In the genomic region with DNA sequence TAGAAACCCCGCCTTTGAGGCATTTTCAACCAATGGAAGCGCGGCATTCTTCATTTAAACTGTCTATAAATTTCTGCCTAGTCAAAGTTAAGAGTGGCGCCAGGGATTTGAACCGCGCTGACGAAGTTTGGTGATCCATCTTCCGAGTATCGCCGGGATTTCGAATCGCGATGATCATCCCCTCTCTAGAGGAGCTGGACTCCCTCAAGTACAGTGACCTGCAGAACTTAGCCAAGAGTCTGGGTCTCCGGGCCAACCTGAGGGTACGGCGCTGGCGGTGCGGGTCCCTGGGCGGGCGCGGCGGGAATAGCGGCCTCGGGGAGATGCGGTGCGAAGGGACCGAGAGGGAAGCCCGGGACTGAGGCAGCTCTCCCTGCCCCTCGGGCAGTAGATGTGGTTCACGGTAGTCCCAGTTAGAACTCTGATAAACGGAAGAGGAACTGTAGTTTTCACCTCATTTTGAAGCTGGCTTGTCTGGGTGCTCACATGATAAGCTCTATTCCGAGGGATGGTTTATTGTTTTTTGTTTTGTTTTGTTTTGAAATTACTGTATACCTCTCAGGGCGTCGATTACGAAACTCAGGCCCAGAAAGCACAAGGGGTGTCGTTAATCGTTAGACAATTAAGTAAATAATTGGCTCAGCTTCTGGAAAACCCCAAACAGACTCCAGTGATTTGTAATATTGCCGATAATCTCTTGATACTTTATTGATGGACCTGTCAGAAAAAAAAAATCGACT, we compare ENCODE assay signal across 8 cellular contexts. TPM values are rescaled to one million over a fixed set of nuclear protein-coding genes. Genes with fewer than 3 reads are reported as not detected.
DNase-seq lines count a peak whose midpoint lies in the region; ATAC-seq, FAIRE-seq and TF ChIP-seq lines count a peak whose summit lies in the region.

A gene with protein sequence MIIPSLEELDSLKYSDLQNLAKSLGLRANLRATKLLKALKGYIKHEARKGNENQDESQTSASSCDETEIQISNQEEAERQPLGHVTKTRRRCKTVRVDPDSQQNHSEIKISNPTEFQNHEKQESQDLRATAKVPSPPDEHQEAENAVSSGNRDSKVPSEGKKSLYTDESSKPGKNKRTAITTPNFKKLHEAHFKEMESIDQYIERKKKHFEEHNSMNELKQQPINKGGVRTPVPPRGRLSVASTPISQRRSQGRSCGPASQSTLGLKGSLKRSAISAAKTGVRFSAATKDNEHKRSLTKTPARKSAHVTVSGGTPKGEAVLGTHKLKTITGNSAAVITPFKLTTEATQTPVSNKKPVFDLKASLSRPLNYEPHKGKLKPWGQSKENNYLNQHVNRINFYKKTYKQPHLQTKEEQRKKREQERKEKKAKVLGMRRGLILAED (plus strand): TSS at position 94 of the 740 bp plus-strand sequence. CDS start 77 bp downstream, at position 171.

- H3K27me3 ChIP-seq in K562 (ENCODE audit: control insufficient read depth in 2 of 2, insufficient read depth in 2 of 2, low read length in 2 of 2), result no peaks in the 10 kb centered on the region
- no peaks in the 10 kb centered on the region for H3K27me3 ChIP-seq in stomach smooth muscle (ENCODE audit: control insufficient read depth in 1 of 2, insufficient read depth in 2 of 2, low read length in 2 of 2)

- intact Hi-C loops in K562 (cut with micrococcal nuclease), result loop anchor here (2.0 to 5.0 kb wide), 2 partner anchors 51 to 102 kb away; a partner anchor contains a TSS
- intact Hi-C loops in kidney (cut with DNase I), result no loop called here

- peak within 1 kb of the TSS; percentile 84 for H3K27ac Mint-ChIP-seq in activated T-cell treated with anti-CD3 and anti-CD28 coated beads, Interleukin-2, amount 50 U/mL, for 72 hours

- no peak for TF ChIP-seq CTCF in K562 (IDR thresholded peaks at IDR 0.05 in 2 of 3, conservative IDR thresholded peaks at IDR 0.05 in 1 of 3; ENCODE audit: insufficient read depth in 2 of 3, low read depth in 1 of 3, low read length in 3 of 3)
- TF ChIP-seq CTCF in kidney (IDR thresholded peaks at IDR 0.05; ENCODE audit: borderline replicate concordance, extremely low read depth, insufficient read depth), result no peak

- peak within 1 kb of the TSS; percentile 88 to 96 for H3K4me3 Mint-ChIP-seq in activated T-cell treated with anti-CD3 and anti-CD28 coated beads, Interleukin-2, amount 50 U/mL, for 72 hours

- H3K36me3 ChIP-seq in K562 (ENCODE audit: control insufficient read depth, insufficient read depth, low read length) (peaks cover 26% of the 10 kb centered on the region), kidney (ENCODE audit: control insufficient read depth in 1 of 2, insufficient read depth in 2 of 2, low read length in 2 of 2) (no peaks in the 10 kb centered on the region), stomach smooth muscle (ENCODE audit: control insufficient read depth in 2 of 2, insufficient read depth in 2 of 2, low read length in 2 of 2) (no peaks in the 10 kb centered on the region)

- peak within 1 kb of the TSS; percentile 94 for H3K27ac ChIP-seq in K562 (ENCODE audit: extremely low read depth, low read depth, low read length)
- peak within 1 kb of the TSS; percentile 11 to 55 for H3K27ac ChIP-seq in kidney (ENCODE audit: low read depth in 2 of 2, low read length in 2 of 2)
- peak within 1 kb of the TSS; percentile 31 for H3K27ac ChIP-seq in stomach smooth muscle (ENCODE audit: low read length)

- peak within 1 kb of the TSS; percentile 98 for H2AFZ ChIP-seq in K562 (ENCODE audit: low read depth, low read length)

- TF ChIP-seq POLR2A in K562 (conservative IDR thresholded peaks at IDR 0.05), result peak; percentile 97

- 1% methylated on average over 39 of the region's 39 CpGs for WGBS in K562 (ENCODE audit: insufficient coverage, low coverage, missing lambda C conversion rate)

- H3K9me1 ChIP-seq in K562 (ENCODE audit: control insufficient read depth, insufficient read depth, low read length), result no peaks in the 10 kb centered on the region

- H3K4me1 ChIP-seq in K562 (replicated peaks in 1 of 2; ENCODE audit: control insufficient read depth in 2 of 2, insufficient read depth in 2 of 2, low read length in 2 of 2) (peaks cover 4 to 9% of the 10 kb centered on the region in 2 experiments; a peak in 2 of 5 replicates), kidney (ENCODE audit: control insufficient read depth in 1 of 2, insufficient read depth in 1 of 2, low read depth in 1 of 2, low read length in 2 of 2) (peaks cover 5 to 6% of the 10 kb centered on the region in 2 donors), stomach smooth muscle (ENCODE audit: control insufficient read depth, insufficient read depth, low read length) (peaks cover 10% of the 10 kb centered on the region)

- CTCF ChIA-PET in K562 (lab: Yijun Ruan, JAX; ENCODE audit: low intra/inter-chr PET ratio), result no interaction called here

- H3K36me3 Mint-ChIP-seq in activated T-cell treated with anti-CD3 and anti-CD28 coated beads, Interleukin-2, amount 50 U/mL, for 72 hours (ENCODE audit: insufficient read depth in 2 of 2), result peaks cover 7 to 27% of the 10 kb centered on the region in 2 donors

- peak; percentile 7 to 9 for ATAC-seq in activated T-cell treated with anti-CD3 and anti-CD28 coated beads, Interleukin-2, amount 50 U/mL, for 72 hours (replicated peaks in 1 of 2)
- ATAC-seq in HG02588 (IDR thresholded peaks at IDR 0.05; ENCODE audit: unreplicated experiment) (peak; percentile 14), K562 (peak; percentile 56), GM21360 (IDR thresholded peaks at IDR 0.05; ENCODE audit: unreplicated experiment) (no peak)

- peaks cover 4% of the 10 kb centered on the region; the same call in 1 of the 2 replicates for H4K20me1 ChIP-seq in K562 (replicated peaks; ENCODE audit: control insufficient read depth, insufficient read depth, low read length)

- TF ChIP-seq EP300 in K562 (IDR thresholded peaks at IDR 0.05; ENCODE audit: low read length), result no peak

- H3K27me3 Mint-ChIP-seq in activated T-cell treated with anti-CD3 and anti-CD28 coated beads, Interleukin-2, amount 50 U/mL, for 72 hours (ENCODE audit: low read depth), result no peaks in the 10 kb centered on the region

- no peak for TF ChIP-seq RAD21 in K562 (CRISPR knock-in tag; conservative IDR thresholded peaks at IDR 0.05 in 1 of 2, IDR thresholded peaks at IDR 0.05 in 1 of 2)

- peaks cover 45% of the 10 kb centered on the region for H3K4me1 Mint-ChIP-seq in activated T-cell treated with anti-CD3 and anti-CD28 coated beads, Interleukin-2, amount 50 U/mL, for 72 hours (ENCODE audit: low read depth)

- peak within 1 kb of the TSS; percentile 95 for H3K4me2 ChIP-seq in K562 (ENCODE audit: insufficient read depth, low read length)

- no peak for DNase-seq in activated T-cell treated with anti-CD3 and anti-CD28 coated beads, Interleukin-2, amount 50 U/mL, for 72 hours
- no peak for DNase-seq in activated T-cell treated with anti-CD3 and anti-CD28 coated beads, Interleukin-2, amount 50 U/mL, for 48 hours
- DNase-seq in NCI-H146 treated with DMSO at 0.1 percent for 48 hours (lab: John Stamatoyannopoulos, UW; ENCODE audit: unreplicated experiment) (peak; percentile 36), K562 (ENCODE audit: extremely low read depth in 1 of 4, low spot score in 3 of 4) (no peak), kidney (peak; percentile 76)

- H3K4me3 ChIP-seq in K562, result peak within 1 kb of the TSS; percentile 83
- H3K4me3 ChIP-seq in kidney (ENCODE audit: low read length in 2 of 2), result peak within 1 kb of the TSS; percentile 82 to 95
- peak within 1 kb of the TSS; percentile 90 to 93 for H3K4me3 ChIP-seq in stomach smooth muscle (ENCODE audit: low read length in 2 of 2)

- TSS peak; percentile 86 for BruUV-seq in K562 (replicated peaks; lab: Mats Ljungman, UMichigan)

- H3K9me3 Mint-ChIP-seq in activated T-cell treated with anti-CD3 and anti-CD28 coated beads, Interleukin-2, amount 50 U/mL, for 72 hours, result no peaks in the 10 kb centered on the region

- FAIRE-seq in K562 (lab: Jason Lieb, UNC), result no peak
- no peak for FAIRE-seq in kidney (lab: Jason Lieb, UNC)

- POLR2A ChIA-PET in K562 (lab: Yijun Ruan, JAX), result interaction anchor here (0.5 to 2.6 kb wide), 34 partner anchors 8 to 486 kb away, joined by 3 to 29 read pairs (median 4); a partner anchor contains a TSS

- H3K9me3 ChIP-seq in K562 (replicated peaks; ENCODE audit: control insufficient read depth, insufficient read depth, low read depth, low read length) (no peaks in the 10 kb centered on the region), kidney (ENCODE audit: control insufficient read depth in 1 of 2, low read length in 2 of 2) (no peaks in the 10 kb centered on the region), stomach smooth muscle (ENCODE audit: control insufficient read depth in 2 of 2, low read length in 2 of 2) (no peaks in the 10 kb centered on the region)

- H3K79me2 ChIP-seq in K562 (ENCODE audit: control insufficient read depth, insufficient read depth, low read length), result peaks cover 71% of the 10 kb centered on the region

- in situ Hi-C loops in K562 (cut with MboI), result no loop called here

- H3K9ac ChIP-seq in K562 (ENCODE audit: insufficient read depth in 1 of 2, low read depth in 2 of 2, low read length in 2 of 2) (peak within 1 kb of the TSS; percentile 90 to 99), kidney (ENCODE audit: low read length in 2 of 2) (peak within 1 kb of the TSS; percentile 38 to 61), stomach smooth muscle (ENCODE audit: low read length in 2 of 2) (peak within 1 kb of the TSS; percentile 66 to 73)

TF ChIP-seq in K562, 482 proteins besides CTCF, POLR2A, EP300 and RAD21 (continues in another document):
- TF ChIP-seq PHB2 (IDR thresholded peaks at IDR 0.05; ENCODE audit: low read depth) (no peak), CBFA2T3 (IDR thresholded peaks at IDR 0.05) (no peak)

RNA-seq across cellular contexts. Expression of the gene that starts here (rescaled TPM):
- total RNA-seq in activated T-cell treated with anti-CD3 and anti-CD28 coated beads, Interleukin-2, amount 50 U/mL, for 72 hours, result 100 to 1,000 TPM; 179 to 184 TPM
- total RNA-seq in K562 (2011; cell fraction: chromatin; rRNA removed; ENCODE audit: low replicate concordance), result 234 and 251 TPM in 2 replicates
- 126 and 136 TPM in 2 replicates for total RNA-seq in K562 (2011; cell fraction: nucleolus; rRNA removed)
- total RNA-seq in K562 (2011; cell fraction: nucleoplasm; rRNA removed), result 128 and 146 TPM in 2 replicates
- total RNA-seq in K562 (2014; rRNA removed) (118 and 119 TPM in 2 replicates), K562 (2014; rRNA removed; fragmentation: Illumina TruSeq; extraction: Trizol) (254 and 285 TPM in 2 replicates), K562 (2015; rRNA removed; fragmentation: Illumina TruSeq; extraction: Trizol) (254 TPM in 2 replicates), K562 (2021) (143 and 152 TPM in 2 replicates), kidney (6.7 TPM)
- polyA plus RNA-seq in K562 (2011; rRNA removed) (224 and 266 TPM in 2 replicates), K562 (2014; fragmentation: Illumina TruSeq; extraction: Trizol) (203 and 242 TPM in 2 replicates), K562 (2014; fragmentation: Nextera tagmentation; extraction: Ambion mirVana) (100 to 1,000 TPM; 194 to 227 TPM), K562 (2014; rRNA removed) (157 and 170 TPM in 2 replicates), kidney (ENCODE audit: insufficient read depth, low read depth, low replicate concordance) (2.3 TPM)
- polyA plus RNA-seq in K562 (2011; cell fraction: cytosol; rRNA removed), result 159 and 162 TPM in 2 replicates
- 224 and 229 TPM in 2 replicates for polyA plus RNA-seq in K562 (2011; cell fraction: nucleus; rRNA removed)
- polyA plus RNA-seq in K562 (2012), result 135 and 139 TPM in 2 replicates
- polyA minus RNA-seq in K562 (2011; rRNA and poly(A)+ RNA removed), result 197 and 206 TPM in 2 replicates
- 48.8 and 91.3 TPM in 2 replicates for polyA minus RNA-seq in K562 (2011; cell fraction: cytosol; rRNA and poly(A)+ RNA removed)
- polyA minus RNA-seq in K562 (2011; cell fraction: nucleus; rRNA and poly(A)+ RNA removed), result 117 and 184 TPM in 2 replicates

Comparison
In these comparisons a context has a peak if more than half of its experiments do, and no peak if none do; other contexts are left out.
1. RNA of the gene that starts here (total RNA-seq): 118 to 285 TPM in K562 and 179 to 184 TPM in activated T-cell treated with anti-CD3 and anti-CD28 coated beads, Interleukin-2, amount 50 U/mL, for 72 hours; 6.7 TPM in kidney (single experiment); every median in the first group is over 10 times any median in the second.
2. RNA of the gene that starts here (polyA plus RNA-seq): 135 to 266 TPM in K562; 2.3 TPM in kidney (single experiment); every median in the first group is over 10 times any median in the second.
3. DNase-seq: peak in NCI-H146 treated with DMSO at 0.1 percent for 48 hours (single experiment) and kidney (single experiment); none in activated T-cell treated with anti-CD3 and anti-CD28 coated beads, Interleukin-2, amount 50 U/mL, for 72 hours (0 of 2), activated T-cell treated with anti-CD3 and anti-CD28 coated beads, Interleukin-2, amount 50 U/mL, for 48 hours (0 of 2) and K562 (0 of 4).
4. H3K27ac ChIP-seq: peak in every context shown above with its lines; median percentile 94 in K562; 33 in kidney; 31 in stomach smooth muscle.
5. Peak in every context shown above with its lines, with median percentiles within 50 percentile points of each other: H3K4me3 ChIP-seq and H3K9ac ChIP-seq.